13 cellular contexts compared by ENCODE assay signal in genomic region chr11:73344191-73344607, GRCh38. TPM values are rescaled to one million over a fixed set of nuclear protein-coding genes. Genes with fewer than 3 reads are reported as not detected.
A peak's percentile ranks its signal among the peaks of the same experiment; 100 is the strongest.
DNase-seq lines count a peak whose midpoint lies in the region; ATAC-seq and TF ChIP-seq lines count a peak whose summit lies in the region.
"Had no signal": no experiment of that assay in that cellular context is flagged by ENCODE, and none has a peak within 500 bp of the region (broad histone marks: within the 10 kb centered on the region; RNA-seq: fewer than 3 reads in every experiment).

No MANE protein-coding gene starts in this region.

- DNase-seq in SK-N-SH: peak; percentile 81
- DNase-seq in left cardiac atrium: peak; percentile 67
- DNase-seq in aorta: peak; percentile 82 to 90
- no peak for DNase-seq in COR-L47 (lab: John Stamatoyannopoulos, UW)
- DNase-seq in HuH-7.5 (ENCODE audit: low spot score): no peak
- DNase-seq: activated CD8-positive, alpha-beta memory T cell treated with anti-CD3 and anti-CD28 coated beads, Interleukin-2, amount 50 U/mL, for 4 hours; mesendoderm; MG63; NCI-H510A had no signal

- POLR2A ChIA-PET in SK-N-SH (lab: Yijun Ruan, JAX): no interaction called here

- no peaks in the 10 kb centered on the region for H3F3A ChIP-seq in SK-N-SH (replicated peaks; ENCODE audit: insufficient read depth)

- peaks cover 74% of the 10 kb centered on the region for H3K79me2 ChIP-seq in SK-N-SH (ENCODE audit: insufficient read depth)
- H3K79me2 ChIP-seq in parathyroid adenoma: peaks cover 19% of the 10 kb centered on the region

- H3K9me3 ChIP-seq in SK-N-SH: no peaks in the 10 kb centered on the region
- no peaks in the 10 kb centered on the region for H3K9me3 ChIP-seq in parathyroid adenoma (ENCODE audit: control insufficient read depth, low read length)
- H3K9me3 ChIP-seq in aorta (ENCODE audit: control insufficient read depth, low read length): no peaks in the 10 kb centered on the region
- H3K9me3 ChIP-seq: adrenal gland, MG63 had no signal

- TF ChIP-seq CTCF in SK-N-SH (IDR thresholded peaks at IDR 0.05) (no peak), parathyroid adenoma (IDR thresholded peaks at IDR 0.05) (no peak)

- 79% methylated on average over 12 of the region's 20 CpGs for WGBS in SK-N-SH (ENCODE audit: low lambda C conversion rate)
- 14 to 17% methylated on average over 20 of the region's 20 CpGs for WGBS in aorta, 2 donors

- no peak for TF ChIP-seq RAD21 in SK-N-SH (IDR thresholded peaks at IDR 0.05; ENCODE audit: low read length)

- H3K9me2 ChIP-seq in SK-N-SH: no peaks in the 10 kb centered on the region

- CTCF ChIA-PET in SK-N-SH (lab: Yijun Ruan, JAX): interaction anchor here (1.0 to 2.5 kb wide), 10 partner anchors 9 to 317 kb away, joined by 3 to 16 read pairs (median 4); no protein-coding TSS in a partner anchor

- H3K9ac ChIP-seq in SK-N-SH (no peak overlapping the region), parathyroid adenoma (no peak overlapping the region)

- H3K27ac ChIP-seq in SK-N-SH (ENCODE audit: low read depth in 2 of 2, low read length in 1 of 2): no peak overlapping the region
- peak overlapping the region; percentile 61 for H3K27ac ChIP-seq in parathyroid adenoma
- H3K27ac ChIP-seq in aorta (ENCODE audit: low read depth in 1 of 2, low read length in 2 of 2): peak overlapping the region in 1 of 2 donors; percentile 19

- peaks cover 0 to 44% of the 10 kb centered on the region in 2 experiments; a peak in 1 of 4 replicates for H3K4me1 ChIP-seq in SK-N-SH (ENCODE audit: control insufficient read depth in 1 of 2, insufficient read depth in 2 of 2, low read depth in 1 of 2, low read length in 1 of 2)
- peaks cover 9% of the 10 kb centered on the region for H3K4me1 ChIP-seq in parathyroid adenoma
- H3K4me1 ChIP-seq in aorta (ENCODE audit: control insufficient read depth in 1 of 2, insufficient read depth in 2 of 2, low read length in 2 of 2): peaks cover 0 to 4% of the 10 kb centered on the region in 2 donors

- H3K36me3 ChIP-seq in SK-N-SH (replicated peaks in 1 of 2; ENCODE audit: control insufficient read depth in 1 of 2, insufficient read depth in 2 of 2, low read length in 1 of 2) (peaks cover 4 to 11% of the 10 kb centered on the region in 2 experiments), parathyroid adenoma (ENCODE audit: control insufficient read depth, insufficient read depth, low read length) (no peaks in the 10 kb centered on the region), aorta (ENCODE audit: control insufficient read depth in 1 of 2, insufficient read depth in 2 of 2, low read length in 1 of 2) (no peaks in the 10 kb centered on the region)
- H3K36me3 ChIP-seq: adrenal gland had no signal

- intact Hi-C loops in left cardiac atrium (cut with DNase I): no loop called here
- intact Hi-C loops in aorta (cut with DNase I): no loop called here

- H2AFZ ChIP-seq in SK-N-SH (ENCODE audit: low read depth) (no peak overlapping the region), parathyroid adenoma (no peak overlapping the region)

- H3K27me3 ChIP-seq in SK-N-SH (ENCODE audit: insufficient read depth) (no peaks in the 10 kb centered on the region), parathyroid adenoma (ENCODE audit: control insufficient read depth, insufficient read depth, low read length) (no peaks in the 10 kb centered on the region), aorta (ENCODE audit: control insufficient read depth in 1 of 2, insufficient read depth in 2 of 2, low read length in 1 of 2) (no peaks in the 10 kb centered on the region)
- H3K27me3 ChIP-seq: adrenal gland, MG63 had no signal

- TF ChIP-seq EP300 in SK-N-SH (IDR thresholded peaks at IDR 0.05; ENCODE audit: borderline replicate concordance in 1 of 2, low read depth in 1 of 2, low read length in 1 of 2): no peak

- ATAC-seq in SK-N-SH treated with all-trans-retinoic acid at 6 μM for 48 hours (no peak; the same call in 2 of the 3 replicates), left cardiac atrium (peak; percentile 49 to 53), aorta (ENCODE audit: low FRiP score) (peak; percentile 46), HG02938 (IDR thresholded peaks at IDR 0.05; ENCODE audit: unreplicated experiment) (no peak)

- H3K4me3 ChIP-seq in SK-N-SH (ENCODE audit: low read depth in 2 of 2, low read length in 1 of 2): no peak overlapping the region
- H3K4me3 ChIP-seq in parathyroid adenoma (ENCODE audit: low read depth, low read length): no peak overlapping the region
- H3K4me3 ChIP-seq in aorta (ENCODE audit: low read length in 2 of 2): no peak overlapping the region
- H3K4me3 ChIP-seq: adrenal gland, MG63 had no signal

- peaks cover 95% of the 10 kb centered on the region for H4K20me1 ChIP-seq in SK-N-SH (ENCODE audit: insufficient read depth)

- H3K4me2 ChIP-seq in SK-N-SH: no peak overlapping the region
- H3K4me2 ChIP-seq in parathyroid adenoma (ENCODE audit: low read length): peak overlapping the region; percentile 47

TF ChIP-seq in SK-N-SH, 30 proteins besides CTCF, POLR2A, EP300 and RAD21:
- TF ChIP-seq MXI1 (IDR thresholded peaks at IDR 0.05; ENCODE audit: low read depth, low read length) (peak; percentile 72; the same call in 1 of the 2 replicates), RXRA (IDR thresholded peaks at IDR 0.05; ENCODE audit: borderline replicate concordance, low read depth) (no peak)

TF ChIP-seq in SK-N-SH treated with all-trans-retinoic acid at 6 μM for 48 hours, 23 proteins besides CTCF, POLR2A, EP300 and RAD21:
- TF ChIP-seq ZNF8 (CRISPR knock-in tag; IDR thresholded peaks at IDR 0.05) (no peak), BACH2 (CRISPR knock-in tag; IDR thresholded peaks at IDR 0.05; ENCODE audit: borderline replicate concordance) (no peak)
TF ChIP-seq in SK-N-SH treated with all-trans-retinoic acid at 6 μM for 48 hours: peak in this region for 0.

RNA-seq across cellular contexts. Expression of gene RELT, which starts 32.0 kb away (rescaled TPM):
- 4.3 and 5.5 TPM in 2 replicates for polyA plus RNA-seq in SK-N-SH (2012; rRNA removed)
- polyA plus RNA-seq in SK-N-SH (2012; cell fraction: cytosol; rRNA removed): 1.9 and 2.5 TPM in 2 replicates
- polyA plus RNA-seq in SK-N-SH (2012; cell fraction: nucleus; rRNA removed): 12.2 and 12.5 TPM in 2 replicates
- total RNA-seq in left cardiac atrium: 1 to 10 TPM; 4.3 to 8.3 TPM
- 10 to 100 TPM; 11.5 to 13.2 TPM for total RNA-seq in aorta
- 1 to 10 TPM; 1.1 to 1.3 TPM for polyA plus RNA-seq in aorta

RNA-seq across cellular contexts. Expression of gene ARHGEF17, which starts 36.1 kb away (rescaled TPM):
- polyA plus RNA-seq in SK-N-SH (2012; rRNA removed) (45.9 and 48.4 TPM in 2 replicates), aorta (100 to 1,000 TPM in 1 of 2 donors, 10 to 100 TPM in 1; 20.5 to 182 TPM)
- polyA plus RNA-seq in SK-N-SH (2012; cell fraction: cytosol; rRNA removed): 8.0 and 13.3 TPM in 2 replicates
- 273 and 324 TPM in 2 replicates for polyA plus RNA-seq in SK-N-SH (2012; cell fraction: nucleus; rRNA removed)
- total RNA-seq in left cardiac atrium (10 to 100 TPM; 42.2 to 53.2 TPM), aorta (100 to 1,000 TPM; 159 to 201 TPM)

Comparison
In these comparisons a context has a peak if more than half of its experiments do, and no peak if none do; other contexts are left out.
1. DNase-seq: peak in SK-N-SH (single experiment), left cardiac atrium (single experiment) and aorta (2 of 2); none in COR-L47 (single experiment) and HuH-7.5 (single experiment).
2. ATAC-seq: peak in left cardiac atrium (2 of 2) and aorta (single experiment); none in SK-N-SH treated with all-trans-retinoic acid at 6 μM for 48 hours (single experiment) and HG02938 (single experiment).